21 cellular contexts compared by ENCODE assay signal in the genomic region with DNA sequence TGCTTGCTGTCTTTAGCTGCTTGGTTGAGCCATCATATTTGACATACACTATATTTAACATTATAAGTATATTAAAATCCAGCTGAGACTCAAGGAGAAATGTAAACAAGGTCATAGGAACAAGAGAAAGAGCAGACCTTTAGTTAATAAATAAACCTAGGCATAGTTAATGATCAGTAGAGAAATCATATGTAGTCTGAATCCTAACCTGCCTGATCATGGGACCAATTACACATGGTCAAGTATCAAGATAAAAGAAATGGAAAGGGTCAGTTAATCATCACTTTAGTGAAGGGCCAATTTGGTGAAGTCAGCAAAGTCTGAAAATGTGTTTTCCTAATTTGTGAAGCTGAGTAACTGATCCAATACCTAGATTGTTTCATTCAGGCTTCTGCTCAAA. TPM values are rescaled to one million over a fixed set of nuclear protein-coding genes. Genes with fewer than 3 reads are reported as not detected.
"Had no signal": no experiment of that assay in that cellular context is flagged by ENCODE, and none has a peak within 500 bp of the region (broad histone marks: within the 10 kb centered on the region; RNA-seq: fewer than 3 reads in every experiment).

No MANE protein-coding gene starts in this region.

- H3K36me3 ChIP-seq: cardiac muscle cell, left lung, ovary, stomach, WERI-Rb-1 had no signal

- DNase-seq: activated CD4-positive, alpha-beta T cell treated with anti-CD3 and anti-CD28 coated beads for 4 hours; activated CD8-positive, alpha-beta memory T cell treated with anti-CD3 and anti-CD28 coated beads, Interleukin-2, amount 50 U/mL, for 48 hours; activated CD8-positive, alpha-beta T cell treated with anti-CD3 and anti-CD28 coated beads, Interleukin-2, amount 10 ng/mL, durations not matched to agents 7 days and 5 days; activated naive CD4-positive, alpha-beta T cell treated with anti-CD3 and anti-CD28 coated beads for 36 hours; left lung; mesendoderm; ovary; retina; stomach; T-cell; T1000; WERI-Rb-1 had no signal

- H3K27me3 ChIP-seq: cardiac muscle cell, left lung, ovary, stomach had no signal

- ATAC-seq: activated CD8-positive, alpha-beta T cell treated with anti-CD3 and anti-CD28 coated beads, Interleukin-2, amount 10 ng/mL, durations not matched to agents 7 days and 5 days; left lung; T-cell had no signal

- FAIRE-seq: astrocyte, colon, endothelial cell of umbilical vein, frontal cortex, urothelium cell line had no signal

- H3K9me3 ChIP-seq: left lung, ovary, stomach had no signal

- H3K4me3 ChIP-seq: cardiac muscle cell, left lung, ovary, stomach had no signal

- H3K27ac ChIP-seq: cardiac muscle cell, left lung, ovary, WERI-Rb-1 had no signal

- H3K4me1 ChIP-seq: left lung had no signal

RNA-seq across cellular contexts. Expression of gene RNF212B, which starts 7.5 kb away (rescaled TPM):
- total RNA-seq: activated CD8-positive, alpha-beta T cell treated with anti-CD3 and anti-CD28 coated beads, Interleukin-2, amount 10 ng/mL, durations not matched to agents 7 days and 5 days; activated naive CD4-positive, alpha-beta T cell treated with anti-CD3 and anti-CD28 coated beads for 36 hours; astrocyte; cardiac muscle cell; endothelial cell of umbilical vein; fibroblast of lung; frontal cortex; left lung; neural crest cell; ovary; skeletal muscle tissue; stomach had no signal
- polyA plus RNA-seq: cardiac muscle cell, endothelial cell of umbilical vein, fibroblast of lung, ovary had no signal
